7 cellular contexts compared by ENCODE assay signal in genomic region chr13:51895906-51896888, GRCh38. TPM values are rescaled to one million over a fixed set of nuclear protein-coding genes. Genes with fewer than 3 reads are reported as not detected.
DNase-seq lines count a peak whose midpoint lies in the region; ATAC-seq and TF ChIP-seq lines count a peak whose summit lies in the region.

No MANE protein-coding gene starts in this region.

- TF ChIP-seq POLR2A in esophagus squamous epithelium (IDR thresholded peaks at IDR 0.05) = no peak

- 29 to 33% methylated on average over 7 to 9 of the region's 9 CpGs for WGBS in esophagus squamous epithelium, 2 donors

- H3K36me3 Mint-ChIP-seq in naive thymus-derived CD4-positive, alpha-beta T cell = no peaks in the 10 kb centered on the region

- peak overlapping the region in 2 of 9 donors; percentile 22 to 42 for H3K27ac Mint-ChIP-seq in naive thymus-derived CD4-positive, alpha-beta T cell

- H3K9me3 Mint-ChIP-seq in naive thymus-derived CD4-positive, alpha-beta T cell = no peaks in the 10 kb centered on the region

- intact Hi-C loops in esophagus squamous epithelium (cut with DNase I) = loop anchor here (10.0 kb wide), 1 partner anchor 229 kb away; the partner anchor contains the start of gene NEK5
- intact Hi-C loops in naive thymus-derived CD4-positive, alpha-beta T cell (cut with micrococcal nuclease) = loop anchor here (1.0 kb wide), 7 partner anchors 46 to 554 kb away; partner anchors contain the start of genes ALG11 (in 1 of the 2) and VPS36 (in 1 of the 2)

- TF ChIP-seq CTCF in esophagus squamous epithelium (IDR thresholded peaks at IDR 0.05) = peak in 5 of 6 experiments; percentile 35 to 67 (median 48)
- TF ChIP-seq CTCF in coronary artery (IDR thresholded peaks at IDR 0.05) = no peak

- peak; percentile 64 for ATAC-seq in GM21786 (IDR thresholded peaks at IDR 0.05; ENCODE audit: unreplicated experiment)
- peak; percentile 73 for ATAC-seq in naive thymus-derived CD4-positive, alpha-beta T cell

- H3K4me1 Mint-ChIP-seq in naive thymus-derived CD4-positive, alpha-beta T cell = peaks cover 0 to 8% (median 0%) of the 10 kb centered on the region in 7 donors

- H3K4me3 Mint-ChIP-seq in naive thymus-derived CD4-positive, alpha-beta T cell = no peak overlapping the region

- H3K9me3 ChIP-seq in esophagus squamous epithelium = no peaks in the 10 kb centered on the region
- no peaks in the 10 kb centered on the region for H3K9me3 ChIP-seq in naive thymus-derived CD4-positive, alpha-beta T cell (ENCODE audit: control insufficient read depth in 2 of 3, low read length in 3 of 3)

- DNase-seq in G401 (ENCODE audit: low spot score) (peak; percentile 49), NCI-H146 treated with DMSO at 0.1 percent for 48 hours (lab: John Stamatoyannopoulos, UW; ENCODE audit: unreplicated experiment) (peak; percentile 13), esophagus squamous epithelium (lab: John Stamatoyannopoulos, UW) (no peak), coronary artery (ENCODE audit: low spot score) (no peak)
- peak; percentile 59 to 68 for DNase-seq in activated CD4-positive, alpha-beta T cell treated with anti-CD3 and anti-CD28 coated beads, Interleukin-2, amount 50 U/mL, for 48 hours
- peak in 8 of 9 donors; percentile 16 to 55 (median 40) for DNase-seq in naive thymus-derived CD4-positive, alpha-beta T cell

- H3K4me3 ChIP-seq in esophagus squamous epithelium (no peak overlapping the region), coronary artery (no peak overlapping the region)
- H3K4me3 ChIP-seq in naive thymus-derived CD4-positive, alpha-beta T cell (ENCODE audit: low read length) = no peak overlapping the region

- peaks cover 7 to 26% (median 11%) of the 10 kb centered on the region in 5 donors for H3K27me3 Mint-ChIP-seq in naive thymus-derived CD4-positive, alpha-beta T cell

- CTCF ChIA-PET in naive thymus-derived CD4-positive, alpha-beta T cell (lab: Charles Lee) = interaction anchor here (0.6 to 3.1 kb wide), 9 partner anchors 15 to 537 kb away, joined by 3 to 31 read pairs (median 4); partner anchors contain the start of gene NEK5

- no peaks in the 10 kb centered on the region for H3K36me3 ChIP-seq in esophagus squamous epithelium
- no peaks in the 10 kb centered on the region for H3K36me3 ChIP-seq in naive thymus-derived CD4-positive, alpha-beta T cell (ENCODE audit: control insufficient read depth in 2 of 3, insufficient read depth in 3 of 3, low read length in 3 of 3)

- peaks cover 0 to 55% (median 0%) of the 10 kb centered on the region in 4 donors for H3K27me3 ChIP-seq in esophagus squamous epithelium
- no peaks in the 10 kb centered on the region for H3K27me3 ChIP-seq in naive thymus-derived CD4-positive, alpha-beta T cell (ENCODE audit: control insufficient read depth in 2 of 2, insufficient read depth in 2 of 2, low read length in 2 of 2)

- in situ Hi-C loops in G401 (cut with HindIII; ENCODE audit: low sequenced_read_pairs) = no loop called here

- no peaks in the 10 kb centered on the region for H3K4me1 ChIP-seq in esophagus squamous epithelium
- no peaks in the 10 kb centered on the region for H3K4me1 ChIP-seq in naive thymus-derived CD4-positive, alpha-beta T cell (ENCODE audit: control insufficient read depth in 2 of 2, insufficient read depth in 2 of 2, low read length in 2 of 2)

- H3K27ac ChIP-seq in esophagus squamous epithelium (no peak overlapping the region), coronary artery (no peak overlapping the region)
- H3K27ac ChIP-seq in naive thymus-derived CD4-positive, alpha-beta T cell (ENCODE audit: low read depth, low read length) = no peak overlapping the region

- POLR2A ChIA-PET in naive thymus-derived CD4-positive, alpha-beta T cell (lab: Charles Lee) = interaction anchor here (0.6 kb wide), 1 partner anchor 106 kb away, joined by 5 read pairs; no protein-coding TSS in a partner anchor

RNA-seq across cellular contexts. Expression of gene CCDC70, which starts 34.4 kb away (rescaled TPM):
- not detected in 2 replicates for total RNA-seq in G401 (2014; rRNA removed; shearing (Covaris generic))
- not detected for total RNA-seq in esophagus squamous epithelium
- total RNA-seq in naive thymus-derived CD4-positive, alpha-beta T cell = not detected
- polyA plus RNA-seq in naive thymus-derived CD4-positive, alpha-beta T cell = not detected

RNA-seq across cellular contexts. Expression of gene TMEM272, which starts 51.2 kb away (rescaled TPM):
- 0.10 TPM in 1 of 2 replicates, not detected in the other for total RNA-seq in G401 (2014; rRNA removed; shearing (Covaris generic))
- total RNA-seq in esophagus squamous epithelium = not detected
- 10 to 100 TPM in 2 of 5 experiments, 1 to 10 TPM in 2, under 1 TPM in 1; 0.19 to 23.3 (median 5.9) TPM for total RNA-seq in naive thymus-derived CD4-positive, alpha-beta T cell
- polyA plus RNA-seq in naive thymus-derived CD4-positive, alpha-beta T cell = under 1 TPM; 0.74 to 0.75 TPM

Comparison
In these comparisons a context has a peak if more than half of its experiments do, and no peak if none do; other contexts are left out.
1. DNase-seq: peak in G401 (single experiment), NCI-H146 treated with DMSO at 0.1 percent for 48 hours (single experiment), activated CD4-positive, alpha-beta T cell treated with anti-CD3 and anti-CD28 coated beads, Interleukin-2, amount 50 U/mL, for 48 hours (2 of 2) and naive thymus-derived CD4-positive, alpha-beta T cell (8 of 9); none in esophagus squamous epithelium (single experiment) and coronary artery (single experiment).